ENCODE assay signal across 14 cellular contexts in the genomic region with DNA sequence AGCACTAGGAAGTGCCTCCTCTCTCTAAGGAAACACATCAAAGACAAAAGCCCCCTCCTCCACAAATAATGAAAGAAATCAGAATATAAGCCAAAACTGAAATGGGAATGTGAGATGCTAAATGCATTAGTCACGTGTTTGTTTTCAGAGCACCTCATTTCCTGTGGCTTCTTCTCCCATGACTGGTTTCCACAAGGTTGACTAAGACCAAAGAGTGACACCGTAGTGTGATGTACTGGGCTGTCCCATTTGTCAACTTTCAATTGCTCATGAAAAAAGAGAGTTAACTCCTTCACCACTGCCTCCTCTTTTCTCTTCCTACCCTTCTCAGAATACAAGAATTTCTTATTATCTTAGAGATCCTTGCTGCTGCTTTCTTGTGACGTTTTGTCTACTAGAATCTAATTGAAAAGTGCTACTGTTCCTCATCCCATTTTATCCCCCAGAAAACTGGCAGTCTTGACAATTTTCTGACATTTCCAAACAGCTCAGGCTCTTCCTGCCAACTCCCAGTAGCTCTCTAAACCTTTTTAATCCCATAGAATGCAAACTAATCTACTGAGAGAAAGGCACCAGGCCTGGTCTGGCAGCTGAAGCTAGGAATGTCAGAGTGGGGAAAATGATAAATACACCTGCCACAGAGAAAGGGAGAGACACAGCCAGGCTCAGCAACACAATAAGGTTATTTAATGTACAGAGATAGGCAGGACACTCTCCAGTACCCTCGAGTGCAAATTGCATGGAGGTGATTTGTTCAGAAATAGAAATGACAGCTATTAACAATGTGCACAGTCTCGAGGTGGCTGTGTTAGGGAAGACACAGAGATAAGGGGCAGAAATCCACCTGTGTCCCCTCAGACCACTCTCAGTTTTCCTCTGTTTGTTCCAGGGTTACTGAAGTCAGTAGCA.
DNase-seq lines count a peak whose midpoint lies in the region; ATAC-seq, FAIRE-seq and TF ChIP-seq lines count a peak whose summit lies in the region.
"Had no signal": no experiment of that assay in that cellular context is flagged by ENCODE, and none has a peak within 500 bp of the region (broad histone marks: within the 10 kb centered on the region; RNA-seq: fewer than 3 reads in every experiment).

No MANE protein-coding gene starts in this region.

- DNase-seq in GM23338 (ENCODE audit: low spot score) (no peak), NCI-H82 (lab: John Stamatoyannopoulos, UW) (peak; percentile 70), bronchial epithelial cell (ENCODE audit: low read depth) (peak; percentile 80), HepG2 (ENCODE audit: low spot score) (no peak)
- DNase-seq: activated CD4-positive, alpha-beta T cell treated with anti-CD3 and anti-CD28 coated beads, Interleukin-2, amount 10 ng/mL, durations not matched to agents 7 days and 5 days; body of pancreas; CD8-positive, alpha-beta T cell; NCI-H2171; OCI-M1 had no signal

- H3K4me1 Mint-ChIP-seq in GM23338 = peaks cover 4% of the 10 kb centered on the region
- H3K4me1 Mint-ChIP-seq: activated CD4-positive, alpha-beta T cell treated with anti-CD3 and anti-CD28 coated beads, Interleukin-2, amount 10 ng/mL, durations not matched to agents 7 days and 5 days had no signal

- H3K36me3 Mint-ChIP-seq in GM23338 (ENCODE audit: low read depth) = no peaks in the 10 kb centered on the region
- H3K36me3 Mint-ChIP-seq: CD8-positive, alpha-beta T cell had no signal

- intact Hi-C loops in HepG2 (cut with micrococcal nuclease; ENCODE audit: unreplicated experiment) = no loop called here

- CTCF ChIA-PET in HepG2 (lab: Yijun Ruan, JAX; ENCODE audit: low intra/inter-chr PET ratio, low total read pairs) = no interaction called here

- no peaks in the 10 kb centered on the region for H3F3A ChIP-seq in GM23338 (replicated peaks; ENCODE audit: low read depth)

- H3K4me3 ChIP-seq in GM23338 = no peak overlapping the region
- no peak overlapping the region for H3K4me3 ChIP-seq in bronchial epithelial cell (ENCODE audit: low read depth, low read length)
- H3K4me3 ChIP-seq in parathyroid adenoma (ENCODE audit: low read depth, low read length) = no peak overlapping the region
- no peak overlapping the region for H3K4me3 ChIP-seq in HepG2 (replicated peaks in 1 of 3; ENCODE audit: insufficient read depth in 1 of 3, low read depth in 2 of 3, low read length in 3 of 3)
- H3K4me3 ChIP-seq: body of pancreas, left lung had no signal

- no TSS peak for BruUV-seq in HepG2 (replicated peaks; lab: Mats Ljungman, UMichigan)

- H3K27ac ChIP-seq in GM23338 (ENCODE audit: low read depth) (no peak overlapping the region), parathyroid adenoma (no peak overlapping the region), HepG2 (ENCODE audit: extremely low read length, insufficient read depth, low read length) (no peak overlapping the region)
- H3K27ac ChIP-seq: body of pancreas, left lung had no signal

- in situ Hi-C loops in HepG2 (cut with HindIII; ENCODE audit: extremely low pct_ligation_motif_present, low pct_unique_long_range_greater_than_20kb) = no loop called here

- TF ChIP-seq EP300 in HepG2 (IDR thresholded peaks at IDR 0.05; ENCODE audit: low read depth in 2 of 2, low read length in 2 of 2) (no peak), HepG2 (CRISPR knock-in tag; IDR thresholded peaks at IDR 0.05; ENCODE audit: borderline replicate concordance) (no peak)

- H3K79me2 ChIP-seq in GM23338 (replicated peaks; ENCODE audit: insufficient read depth) (no peaks in the 10 kb centered on the region), parathyroid adenoma (no peaks in the 10 kb centered on the region), HepG2 (ENCODE audit: insufficient read depth, low read length) (no peaks in the 10 kb centered on the region)

- FAIRE-seq in bronchial epithelial cell (lab: Jason Lieb, UNC) (no peak), HepG2 (lab: Jason Lieb, UNC) (no peak)

- ATAC-seq in GM23338 (no peak), HG03159 (IDR thresholded peaks at IDR 0.05; ENCODE audit: unreplicated experiment) (no peak), GM21825 (IDR thresholded peaks at IDR 0.05; ENCODE audit: unreplicated experiment) (no peak), HepG2 (no peak)
- ATAC-seq: body of pancreas; CD8-positive, alpha-beta T cell; left lung; natural killer cell treated with Interleukin-12 subunit alpha and Interleukin-12 subunit beta and Interleukin-15 and Interleukin-18, amount 100 ng/mL, for 72 hours had no signal

- H4K20me1 ChIP-seq in GM23338 (replicated peaks; ENCODE audit: insufficient read depth) (no peaks in the 10 kb centered on the region), HepG2 (ENCODE audit: insufficient read depth, low read length) (no peaks in the 10 kb centered on the region)

- H3K9me2 ChIP-seq in GM23338 (ENCODE audit: insufficient read depth) = peaks cover 10% of the 10 kb centered on the region; the same call in 1 of the 2 replicates

- H2AFZ ChIP-seq in GM23338 (no peak overlapping the region; the same call in 1 of the 2 replicates), parathyroid adenoma (peak overlapping the region; percentile 7), HepG2 (ENCODE audit: low read length) (no peak overlapping the region)

- H3K9ac ChIP-seq in parathyroid adenoma (no peak overlapping the region), HepG2 (ENCODE audit: insufficient read depth, low read depth, low read length) (no peak overlapping the region)

- WGBS in HepG2 (ENCODE audit: low lambda C conversion rate) = 4% methylated on average over 5 of the region's 5 CpGs

- TF ChIP-seq RAD21 in HepG2 (CRISPR knock-in tag; IDR thresholded peaks at IDR 0.05) = no peak

- peaks cover 2% of the 10 kb centered on the region for H3K27me3 Mint-ChIP-seq in GM23338 (ENCODE audit: insufficient read depth, low read depth, poor library complexity)
- H3K27me3 Mint-ChIP-seq: activated CD4-positive, alpha-beta T cell treated with anti-CD3 and anti-CD28 coated beads, Interleukin-2, amount 10 ng/mL, durations not matched to agents 7 days and 5 days; natural killer cell treated with Interleukin-12 subunit alpha and Interleukin-12 subunit beta and Interleukin-15 and Interleukin-18, amount 100 ng/mL, for 72 hours had no signal

- H3K27ac Mint-ChIP-seq in GM23338 = peak overlapping the region; percentile 36; the same call in 1 of the 2 replicates
- H3K27ac Mint-ChIP-seq: activated CD4-positive, alpha-beta T cell treated with anti-CD3 and anti-CD28 coated beads, Interleukin-2, amount 10 ng/mL, durations not matched to agents 7 days and 5 days; CD8-positive, alpha-beta T cell; natural killer cell treated with Interleukin-12 subunit alpha and Interleukin-12 subunit beta and Interleukin-15 and Interleukin-18, amount 100 ng/mL, for 72 hours had no signal

- H3K4me2 ChIP-seq in GM23338 = no peak overlapping the region
- H3K4me2 ChIP-seq in parathyroid adenoma (ENCODE audit: low read length) = no peak overlapping the region
- H3K4me2 ChIP-seq in HepG2 (ENCODE audit: low read depth, low read length) = no peak overlapping the region

- H3K4me3 Mint-ChIP-seq in GM23338 = no peak overlapping the region
- H3K4me3 Mint-ChIP-seq: activated CD4-positive, alpha-beta T cell treated with anti-CD3 and anti-CD28 coated beads, Interleukin-2, amount 10 ng/mL, durations not matched to agents 7 days and 5 days; CD8-positive, alpha-beta T cell; natural killer cell treated with Interleukin-12 subunit alpha and Interleukin-12 subunit beta and Interleukin-15 and Interleukin-18, amount 100 ng/mL, for 72 hours had no signal

- H3K36me3 ChIP-seq in GM23338 (ENCODE audit: insufficient read depth) (no peaks in the 10 kb centered on the region), bronchial epithelial cell (ENCODE audit: control insufficient read depth, insufficient read depth, low read length) (no peaks in the 10 kb centered on the region), parathyroid adenoma (ENCODE audit: control insufficient read depth, insufficient read depth, low read length) (no peaks in the 10 kb centered on the region), HepG2 (replicated peaks in 1 of 2; ENCODE audit: control insufficient read depth in 1 of 2, insufficient read depth in 2 of 2, low read length in 2 of 2) (no peaks in the 10 kb centered on the region)
- H3K36me3 ChIP-seq: left lung had no signal

- H3K27me3 ChIP-seq in GM23338 (ENCODE audit: insufficient read depth) (no peaks in the 10 kb centered on the region), bronchial epithelial cell (ENCODE audit: control insufficient read depth, insufficient read depth, low read length) (no peaks in the 10 kb centered on the region), parathyroid adenoma (ENCODE audit: control insufficient read depth, insufficient read depth, low read length) (no peaks in the 10 kb centered on the region), HepG2 (ENCODE audit: control insufficient read depth in 1 of 2, insufficient read depth in 2 of 2, low read length in 2 of 2) (no peaks in the 10 kb centered on the region)
- H3K27me3 ChIP-seq: body of pancreas, left lung had no signal

- POLR2A ChIA-PET in HepG2 (lab: Yijun Ruan, JAX) = no interaction called here

- TF ChIP-seq CTCF in GM23338 (conservative IDR thresholded peaks at IDR 0.05; ENCODE audit: low read depth in 2 of 2) (no peak), bronchial epithelial cell (IDR thresholded peaks at IDR 0.05; ENCODE audit: insufficient read depth, low read length, severe bottlenecking) (no peak), parathyroid adenoma (IDR thresholded peaks at IDR 0.05) (no peak), HepG2 (CRISPR knock-in tag; IDR thresholded peaks at IDR 0.05) (no peak)

- no peak for TF ChIP-seq POLR2A in HepG2 (IDR thresholded peaks at IDR 0.05; ENCODE audit: insufficient read depth in 1 of 2, low read depth in 2 of 2, low read length in 2 of 2)

- no peaks in the 10 kb centered on the region for H3K9me3 Mint-ChIP-seq in GM23338
- H3K9me3 Mint-ChIP-seq: activated CD4-positive, alpha-beta T cell treated with anti-CD3 and anti-CD28 coated beads, Interleukin-2, amount 10 ng/mL, durations not matched to agents 7 days and 5 days; CD8-positive, alpha-beta T cell had no signal

- H3K4me1 ChIP-seq in GM23338 (ENCODE audit: insufficient read depth) (no peaks in the 10 kb centered on the region), parathyroid adenoma (peaks cover 9% of the 10 kb centered on the region), HepG2 (ENCODE audit: insufficient read depth, low read length) (no peaks in the 10 kb centered on the region)
- H3K4me1 ChIP-seq: body of pancreas, left lung had no signal

- no peaks in the 10 kb centered on the region for H3K9me3 ChIP-seq in parathyroid adenoma (ENCODE audit: control insufficient read depth, low read length)
- peaks cover 25% of the 10 kb centered on the region for H3K9me3 ChIP-seq in HepG2 (ENCODE audit: low read length)
- H3K9me3 ChIP-seq: body of pancreas, left lung had no signal

TF ChIP-seq in GM23338, 12 proteins besides CTCF, POLR2A, EP300 and RAD21 (continues in another document):
- no peak for TF ChIP-seq EZH2phosphoT487 (IDR thresholded peaks at IDR 0.05; ENCODE audit: unreplicated experiment)

Comparison
In these comparisons a context has a peak if more than half of its experiments do, and no peak if none do; other contexts are left out.
1. DNase-seq: peak in NCI-H82 (single experiment) and bronchial epithelial cell (single experiment); none in GM23338 (single experiment) and HepG2 (single experiment).